9 cellular contexts compared by ENCODE assay signal in genomic region chr12:89040146-89040964, GRCh38.
DNase-seq lines count a peak whose midpoint lies in the region; ATAC-seq lines count a peak whose summit lies in the region.
"Had no signal": no experiment of that assay in that cellular context is flagged by ENCODE, and none has a peak within 500 bp of the region (broad histone marks: within the 10 kb centered on the region; RNA-seq: fewer than 3 reads in every experiment).

No MANE protein-coding gene starts in this region.

- H3K9me3 Mint-ChIP-seq in T-helper 1 cell treated with Interleukin-12 subunit alpha and Interleukin-12 subunit beta and Interleukin-4 antibody, amounts not matched to agents 30 μg/mL and 1 μg/mL, for 36 hours, result peaks cover 30% of the 10 kb centered on the region

- DNase-seq in activated naive CD8-positive, alpha-beta T cell treated with anti-CD3 and anti-CD28 coated beads, Interleukin-2, amount 50 U/mL, for 16 hours (ENCODE audit: low read depth, low spot score), result peak; percentile 72
- peak; percentile 83 for DNase-seq in stimulated activated CD4-positive, alpha-beta T cell treated with anti-CD3 and anti-CD28 coated beads, Interleukin-4, amount 100 ng/mL, for 24 hours
- DNase-seq in ACHN, result no peak
- no peak for DNase-seq in T1000 (lab: John Stamatoyannopoulos, UW)
- DNase-seq in NCI-H2227 treated with DMSO at 0.1 percent for 48 hours (lab: John Stamatoyannopoulos, UW), result no peak

- peak overlapping the region; percentile 88 for H3K27ac Mint-ChIP-seq in T-helper 1 cell treated with Interleukin-12 subunit alpha and Interleukin-12 subunit beta and Interleukin-4 antibody, amounts not matched to agents 30 μg/mL and 1 μg/mL, for 36 hours

- H3K4me1 Mint-ChIP-seq in T-helper 1 cell treated with Interleukin-12 subunit alpha and Interleukin-12 subunit beta and Interleukin-4 antibody, amounts not matched to agents 30 μg/mL and 1 μg/mL, for 36 hours (ENCODE audit: low read depth), result peaks cover 50% of the 10 kb centered on the region

- ATAC-seq in GM19324 (IDR thresholded peaks at IDR 0.05; ENCODE audit: low FRiP score, unreplicated experiment) (peak; percentile 100), HG03095 (IDR thresholded peaks at IDR 0.05; ENCODE audit: unreplicated experiment) (peak; percentile 99)
- ATAC-seq: body of pancreas had no signal

- H3K4me3 Mint-ChIP-seq in T-helper 1 cell treated with Interleukin-12 subunit alpha and Interleukin-12 subunit beta and Interleukin-4 antibody, amounts not matched to agents 30 μg/mL and 1 μg/mL, for 36 hours, result peak overlapping the region; percentile 67

- peaks cover 35% of the 10 kb centered on the region for H3K36me3 Mint-ChIP-seq in T-helper 1 cell treated with Interleukin-12 subunit alpha and Interleukin-12 subunit beta and Interleukin-4 antibody, amounts not matched to agents 30 μg/mL and 1 μg/mL, for 36 hours (ENCODE audit: low read depth)

- peaks cover 4% of the 10 kb centered on the region for H3K27me3 Mint-ChIP-seq in T-helper 1 cell treated with Interleukin-12 subunit alpha and Interleukin-12 subunit beta and Interleukin-4 antibody, amounts not matched to agents 30 μg/mL and 1 μg/mL, for 36 hours (ENCODE audit: low read depth)

- in situ Hi-C loops in ACHN (cut with HindIII; ENCODE audit: low pct_ligation_motif_present, low pct_unique_long_range_greater_than_20kb, low sequenced_read_pairs), result loop anchor here (25.0 kb wide), 1 partner anchor 422 kb away; no protein-coding TSS in a partner anchor

Comparison
In these comparisons a context has a peak if more than half of its experiments do, and no peak if none do; other contexts are left out.
1. DNase-seq: peak in activated naive CD8-positive, alpha-beta T cell treated with anti-CD3 and anti-CD28 coated beads, Interleukin-2, amount 50 U/mL, for 16 hours (single experiment) and stimulated activated CD4-positive, alpha-beta T cell treated with anti-CD3 and anti-CD28 coated beads, Interleukin-4, amount 100 ng/mL, for 24 hours (single experiment); none in ACHN (single experiment), T1000 (single experiment) and NCI-H2227 treated with DMSO at 0.1 percent for 48 hours (single experiment).